In the genomic region with DNA sequence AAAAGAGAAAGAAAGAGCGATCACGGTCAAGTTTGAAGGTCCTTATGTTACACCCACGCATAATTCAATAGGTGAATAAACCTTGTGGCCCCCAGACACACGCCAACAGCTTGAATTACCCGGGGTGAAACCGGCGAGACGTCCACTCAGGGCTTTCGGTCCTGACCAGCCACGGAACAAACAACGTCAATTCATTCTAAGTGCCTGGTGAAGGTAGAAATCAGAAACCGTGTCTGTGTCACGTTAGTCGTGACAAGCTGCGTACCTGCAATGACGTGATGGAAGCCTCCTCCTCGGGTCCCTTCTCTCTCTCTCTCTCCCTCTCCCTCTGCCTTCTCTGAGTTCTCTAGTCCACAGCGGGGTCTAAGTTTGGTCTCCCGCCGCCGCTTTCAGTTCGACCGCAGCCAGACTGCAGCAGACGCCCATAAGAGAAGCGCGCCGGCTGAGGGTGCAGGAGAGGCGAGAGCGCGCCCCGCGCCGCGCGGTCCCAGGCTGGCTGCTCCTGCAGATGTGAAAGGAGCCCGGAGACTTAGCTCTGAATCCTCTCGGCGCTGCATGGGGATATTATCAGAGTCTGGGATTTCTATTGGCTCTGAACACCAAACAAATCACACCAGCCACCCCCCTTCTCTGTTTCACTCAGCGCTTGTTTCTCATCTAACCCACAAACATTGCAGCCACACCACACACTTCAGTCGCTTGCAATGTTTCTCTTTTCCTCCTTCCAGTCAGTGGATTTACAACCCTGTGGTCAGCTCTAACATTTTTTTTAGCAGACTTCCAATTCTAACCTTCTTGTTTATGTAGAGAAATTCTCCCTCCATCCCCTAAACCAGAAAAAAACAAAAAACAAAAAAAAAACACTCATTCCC, we compare ENCODE assay signal across 1 cellular context.
TF ChIP-seq lines count a peak whose summit lies in the region.

Gene GREM2, minus strand, starts transcription at position 537 of the 872 bp plus-strand sequence. CDS start 118,680 bp downstream, outside the sequence.

TF ChIP-seq in HEK293, 187 proteins besides CTCF, POLR2A, EP300 and RAD21 (continued from another document):
- peak; percentile 58; the same call in 1 of the 2 replicates for TF ChIP-seq IKZF3 (tag by site-specific recombination; IDR thresholded peaks at IDR 0.05)
- no peak for TF ChIP-seq ZNF132 (tag by site-specific recombination; IDR thresholded peaks at IDR 0.05; ENCODE audit: borderline replicate concordance)
- TF ChIP-seq, protein P1, sequence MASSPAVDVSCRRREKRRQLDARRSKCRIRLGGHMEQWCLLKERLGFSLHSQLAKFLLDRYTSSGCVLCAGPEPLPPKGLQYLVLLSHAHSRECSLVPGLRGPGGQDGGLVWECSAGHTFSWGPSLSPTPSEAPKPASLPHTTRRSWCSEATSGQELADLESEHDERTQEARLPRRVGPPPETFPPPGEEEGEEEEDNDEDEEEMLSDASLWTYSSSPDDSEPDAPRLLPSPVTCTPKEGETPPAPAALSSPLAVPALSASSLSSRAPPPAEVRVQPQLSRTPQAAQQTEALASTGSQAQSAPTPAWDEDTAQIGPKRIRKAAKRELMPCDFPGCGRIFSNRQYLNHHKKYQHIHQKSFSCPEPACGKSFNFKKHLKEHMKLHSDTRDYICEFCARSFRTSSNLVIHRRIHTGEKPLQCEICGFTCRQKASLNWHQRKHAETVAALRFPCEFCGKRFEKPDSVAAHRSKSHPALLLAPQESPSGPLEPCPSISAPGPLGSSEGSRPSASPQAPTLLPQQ (tag by site-specific recombination; IDR thresholded peaks at IDR 0.05): peak; percentile 51; the same call in 1 of the 2 replicates
- peak; percentile 48; the same call in 1 of the 2 replicates for TF ChIP-seq ZBTB20 (tag by site-specific recombination; IDR thresholded peaks at IDR 0.05)
- TF ChIP-seq ZEB2 (tag by site-specific recombination; IDR thresholded peaks at IDR 0.05): peak; percentile 65; the same call in 1 of the 2 replicates
- TF ChIP-seq ZNF280C (tag by site-specific recombination; IDR thresholded peaks at IDR 0.05): no peak
- TF ChIP-seq ZNF501 (tag by site-specific recombination; IDR thresholded peaks at IDR 0.05): peak; percentile 44; the same call in 1 of the 2 replicates
- peak; percentile 63; the same call in 1 of the 2 replicates for TF ChIP-seq ZBTB8A (tag by site-specific recombination; IDR thresholded peaks at IDR 0.05)
